16 cellular contexts compared by ENCODE assay signal in genomic region chr5:112121268-112121667, GRCh38.
DNase-seq lines count a peak whose midpoint lies in the region; ATAC-seq and TF ChIP-seq lines count a peak whose summit lies in the region.
"Had no signal": no experiment of that assay in that cellular context is flagged by ENCODE, and none has a peak within 500 bp of the region (broad histone marks: within the 10 kb centered on the region; RNA-seq: fewer than 3 reads in every experiment).

No MANE protein-coding gene starts in this region.

- TF ChIP-seq CTCF in AG10803 (conservative IDR thresholded peaks at IDR 0.05; ENCODE audit: low read length) (no peak), fibroblast of the aortic adventitia (IDR thresholded peaks at IDR 0.05; ENCODE audit: insufficient read depth, low read length) (no peak), osteoblast (IDR thresholded peaks at IDR 0.05; ENCODE audit: extremely low read depth, low read depth, low read length) (no peak)

- no peak overlapping the region for H2AFZ ChIP-seq in osteoblast (ENCODE audit: low read length)

- no peaks in the 10 kb centered on the region for H3K9me3 ChIP-seq in osteoblast (ENCODE audit: low read depth, low read length)

- H3K4me1 ChIP-seq in osteoblast (ENCODE audit: insufficient read depth, low read length) = no peaks in the 10 kb centered on the region

- no peaks in the 10 kb centered on the region for H4K20me1 ChIP-seq in osteoblast (ENCODE audit: insufficient read depth, low read length)

- no peak for ATAC-seq in HG03025 (IDR thresholded peaks at IDR 0.05; ENCODE audit: low FRiP score, unreplicated experiment)
- ATAC-seq: K562 had no signal

- no peaks in the 10 kb centered on the region for H3K79me2 ChIP-seq in osteoblast (ENCODE audit: insufficient read depth, low read length)

- no peak overlapping the region for H3K27ac ChIP-seq in osteoblast (ENCODE audit: low read depth, low read length)

- DNase-seq in AG10803 (ENCODE audit: low read depth) (peak; percentile 29), LHCN-M2 (ENCODE audit: low read depth) (peak; percentile 16), fibroblast of the aortic adventitia (ENCODE audit: low read depth) (peak; percentile 12), osteoblast (ENCODE audit: insufficient read length, low spot score, missing footprints) (peak; percentile 58), germinal center (ENCODE audit: low spot score) (no peak)
- no peak for DNase-seq in activated CD4-positive, alpha-beta T cell treated with anti-CD3 and anti-CD28 coated beads for 4 hours
- no peak for DNase-seq in activated CD4-positive, alpha-beta T cell treated with anti-CD3 and anti-CD28 coated beads for 1 hour
- DNase-seq: C1 segment of cervical spinal cord, DMS 273 treated with DMSO at 0.1 percent for 48 hours, H7, NCI-H1436 treated with DMSO at 0.1 percent for 48 hours, NCI-H2029 treated with DMSO at 0.1 percent for 48 hours, NCI-H510A, NCI-H774 had no signal

- H3K36me3 ChIP-seq in osteoblast (ENCODE audit: insufficient read depth, low read length) = no peaks in the 10 kb centered on the region

- H3K4me3 ChIP-seq in AG10803 (ENCODE audit: low read length) (no peak overlapping the region), fibroblast of the aortic adventitia (ENCODE audit: low read depth, low read length) (no peak overlapping the region), osteoblast (ENCODE audit: insufficient read depth, low read length) (no peak overlapping the region)
- H3K4me3 ChIP-seq: K562 had no signal

- H3K4me2 ChIP-seq in osteoblast (ENCODE audit: insufficient read depth, low read length) = no peak overlapping the region

- no peaks in the 10 kb centered on the region for H3K27me3 ChIP-seq in osteoblast (ENCODE audit: insufficient read depth, low read length)

Comparison
In these comparisons a context has a peak if more than half of its experiments do, and no peak if none do; other contexts are left out.
1. DNase-seq: peak in AG10803 (single experiment), LHCN-M2 (single experiment), fibroblast of the aortic adventitia (single experiment) and osteoblast (single experiment); none in activated CD4-positive, alpha-beta T cell treated with anti-CD3 and anti-CD28 coated beads for 4 hours (0 of 2), germinal center (single experiment) and activated CD4-positive, alpha-beta T cell treated with anti-CD3 and anti-CD28 coated beads for 1 hour (single experiment).